Comparison of ENCODE assay signal across 8 cellular contexts in the genomic region with DNA sequence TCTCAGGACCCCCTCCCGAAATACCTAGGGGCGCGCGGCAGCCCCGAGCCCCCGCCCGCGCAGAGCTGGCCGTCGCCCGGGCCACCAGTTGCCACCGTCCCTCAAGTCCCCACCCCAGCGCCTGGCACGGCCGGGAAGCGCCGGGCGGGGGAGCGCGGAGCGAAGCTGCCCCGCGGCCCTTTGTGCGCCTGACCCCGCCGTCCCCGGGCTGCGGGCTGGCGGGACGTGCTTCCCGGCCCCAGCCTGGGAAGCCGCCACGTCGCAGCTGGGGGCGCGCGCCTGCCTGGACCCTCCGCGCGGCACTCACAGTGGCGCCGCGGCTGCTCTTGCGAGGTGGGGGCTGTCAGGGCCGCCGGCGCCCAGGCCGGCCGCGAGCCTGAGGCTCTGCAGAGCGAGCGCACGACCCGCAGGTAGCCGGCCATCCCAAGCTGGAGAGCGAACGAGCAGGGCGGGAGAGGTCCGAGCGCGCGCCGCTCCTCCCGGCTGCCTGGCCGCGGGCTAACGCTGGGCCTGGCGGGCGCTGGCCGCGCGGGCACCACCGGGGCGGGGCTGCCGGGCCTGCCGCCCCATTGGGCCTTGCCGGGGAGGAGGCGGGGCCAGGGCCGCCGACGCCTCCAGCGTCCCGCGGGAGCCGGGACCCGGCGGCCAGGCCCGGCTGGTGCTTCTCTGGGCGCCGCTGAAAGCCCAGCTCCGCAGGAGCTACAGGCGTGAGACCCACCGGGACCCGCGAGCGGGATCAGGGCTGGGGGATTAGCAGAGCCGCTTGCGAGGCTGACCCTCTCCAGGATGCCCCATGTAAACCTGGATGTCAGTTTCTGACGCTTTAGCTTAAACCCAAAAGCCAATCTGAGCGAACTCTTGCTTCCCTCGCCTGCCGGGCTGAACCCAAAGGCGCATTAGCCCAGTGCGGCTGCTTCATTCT. TPM values are rescaled to one million over a fixed set of nuclear protein-coding genes. Genes with fewer than 3 reads are reported as not detected.
DNase-seq lines count a peak whose midpoint lies in the region; ATAC-seq and TF ChIP-seq lines count a peak whose summit lies in the region.

TSS of gene IDH2 (minus strand) at position 500 of the 922 bp plus-strand sequence. CDS start at position 422, 78 bp downstream.

- peak within 1 kb of the TSS; percentile 76 for H3K4me3 ChIP-seq in AG10803 (ENCODE audit: low read length)

- TF ChIP-seq CTCF in AG10803 (conservative IDR thresholded peaks at IDR 0.05; ENCODE audit: low read length): no peak

- intact Hi-C loops in left colon (cut with DNase I, micrococcal nuclease): no loop called here

- DNase-seq in AG10803 (ENCODE audit: low read depth) (peak; percentile 79), NCI-H460 (ENCODE audit: extremely low read depth, low read depth) (peak; percentile 73), cortex of kidney (lab: John Stamatoyannopoulos, UW) (peak; percentile 79), left colon (peak; percentile 77 to 87)
- peak; percentile 62 to 68 for DNase-seq in activated CD4-positive, alpha-beta T cell treated with anti-CD3 and anti-CD28 coated beads for 4 hours
- DNase-seq in stimulated activated CD4-positive, alpha-beta T cell treated with anti-CD3 and anti-CD28 coated beads, Interleukin-1b, Interleukin-23, amount 100 ng/mL, for 4 hours (ENCODE audit: low read depth in 2 of 2): peak; percentile 41 to 75

- ATAC-seq in GM18867 (IDR thresholded peaks at IDR 0.05; ENCODE audit: unreplicated experiment) (peak; percentile 73), HG03097 (IDR thresholded peaks at IDR 0.05; ENCODE audit: low FRiP score, unreplicated experiment) (peak; percentile 52), left colon (peak; percentile 85)

RNA-seq across cellular contexts. Expression of gene IDH2, which starts in this region (rescaled TPM):
- 15.9 and 17.9 TPM in 2 replicates for total RNA-seq in NCI-H460 (2014; rRNA removed; shearing (Covaris generic))
- polyA plus RNA-seq in NCI-H460 (2014; cell fraction: nucleus; rRNA removed): 31.1 and 31.5 TPM in 2 replicates
- 100 to 1,000 TPM; 110 to 185 TPM for total RNA-seq in left colon

Comparison
In these comparisons a context has a peak if more than half of its experiments do, and no peak if none do; other contexts are left out.
1. Peak in every context shown above with its lines: DNase-seq, ATAC-seq and H3K4me3 ChIP-seq.